In genomic region chr17:9023389-9024210, GRCh38 we compare ENCODE assay signal across 8 cellular contexts. TPM values are rescaled to one million over a fixed set of nuclear protein-coding genes. Genes with fewer than 3 reads are reported as not detected.
DNase-seq lines count a peak whose midpoint lies in the region; ATAC-seq and TF ChIP-seq lines count a peak whose summit lies in the region.
"Had no signal": no experiment of that assay in that cellular context is flagged by ENCODE, and none has a peak within 500 bp of the region (broad histone marks: within the 10 kb centered on the region; RNA-seq: fewer than 3 reads in every experiment).

No MANE protein-coding gene starts in this region.

- intact Hi-C loops in ascending aorta (cut with DNase I): loop anchor here (2.0 to 5.0 kb wide), 4 partner anchors 49 to 205 kb away; no protein-coding TSS in a partner anchor
- intact Hi-C loops in OCI-LY7 (cut with micrococcal nuclease; ENCODE audit: unreplicated experiment): loop anchor here (10.0 kb wide), 1 partner anchor 61 kb away; no protein-coding TSS in a partner anchor

- peak overlapping the region; percentile 67 for H3K4me3 ChIP-seq in GM23338
- H3K4me3 ChIP-seq in ascending aorta: peak overlapping the region; percentile 72 to 84
- no peak overlapping the region for H3K4me3 ChIP-seq in smooth muscle cell
- H3K4me3 ChIP-seq in OCI-LY7 (ENCODE audit: low read depth, low read length, poor library complexity, severe bottlenecking): no peak overlapping the region

- no peaks in the 10 kb centered on the region for H3K9me3 Mint-ChIP-seq in GM23338

- H3K4me1 ChIP-seq in GM23338 (ENCODE audit: insufficient read depth): peaks cover 45% of the 10 kb centered on the region
- H3K4me1 ChIP-seq in ascending aorta: peaks cover 7 to 12% of the 10 kb centered on the region in 2 donors
- H3K4me1 ChIP-seq in smooth muscle cell (ENCODE audit: low read depth): peaks cover 8% of the 10 kb centered on the region
- no peaks in the 10 kb centered on the region for H3K4me1 ChIP-seq in OCI-LY7 (ENCODE audit: insufficient read depth, low read length, poor library complexity, severe bottlenecking)

- H2AFZ ChIP-seq in GM23338 (no peak overlapping the region), smooth muscle cell (ENCODE audit: low read depth) (no peak overlapping the region), OCI-LY7 (ENCODE audit: low read length) (no peak overlapping the region)

- TF ChIP-seq CTCF in GM23338 (conservative IDR thresholded peaks at IDR 0.05; ENCODE audit: low read depth in 2 of 2): no peak
- no peak for TF ChIP-seq CTCF in ascending aorta (IDR thresholded peaks at IDR 0.05)
- TF ChIP-seq CTCF in smooth muscle cell (IDR thresholded peaks at IDR 0.05; ENCODE audit: borderline replicate concordance, insufficient read depth, poor library complexity, severe bottlenecking): no peak
- TF ChIP-seq CTCF in OCI-LY7 (conservative IDR thresholded peaks at IDR 0.05; ENCODE audit: low read length): no peak

- H3F3A ChIP-seq in GM23338 (replicated peaks; ENCODE audit: low read depth) (0 out of 2 replicates have a peak, but pooled peaks cover 11% of the 10 kb centered on the region), smooth muscle cell (ENCODE audit: low read depth) (no peaks in the 10 kb centered on the region)

- H3K9me3 ChIP-seq in ascending aorta: no peaks in the 10 kb centered on the region
- H3K9me3 ChIP-seq in smooth muscle cell (replicated peaks; ENCODE audit: low read depth): no peaks in the 10 kb centered on the region
- H3K9me3 ChIP-seq in OCI-LY7 (ENCODE audit: low read length): no peaks in the 10 kb centered on the region

- H3K27me3 Mint-ChIP-seq in GM23338 (ENCODE audit: insufficient read depth, low read depth, poor library complexity): peaks cover 83% of the 10 kb centered on the region

- H3K4me2 ChIP-seq in GM23338 (peak overlapping the region; percentile 73), smooth muscle cell (peak overlapping the region; percentile 93), OCI-LY7 (ENCODE audit: low read length) (no peak overlapping the region)

- H3K27me3 ChIP-seq in GM23338 (ENCODE audit: insufficient read depth): peaks cover 97% of the 10 kb centered on the region
- H3K27me3 ChIP-seq in ascending aorta: no peaks in the 10 kb centered on the region
- peaks cover 92% of the 10 kb centered on the region for H3K27me3 ChIP-seq in smooth muscle cell (ENCODE audit: low read depth)

- H3K4me3 Mint-ChIP-seq in GM23338: peak overlapping the region; percentile 64

- peaks cover 43% of the 10 kb centered on the region for H3K4me1 Mint-ChIP-seq in GM23338

- POLR2A ChIA-PET in OCI-LY7 (lab: Charles Lee): no interaction called here

- no peaks in the 10 kb centered on the region; the same call in 2 of the 3 replicates for H3K36me3 Mint-ChIP-seq in GM23338 (ENCODE audit: low read depth)

- no peaks in the 10 kb centered on the region; the same call in none of the 2 replicates for H4K20me1 ChIP-seq in GM23338 (replicated peaks; ENCODE audit: insufficient read depth)
- H4K20me1 ChIP-seq in smooth muscle cell (ENCODE audit: low read depth): peaks cover 5% of the 10 kb centered on the region
- no peaks in the 10 kb centered on the region for H4K20me1 ChIP-seq in OCI-LY7 (ENCODE audit: insufficient read depth, low read length)

- H3K27ac ChIP-seq in GM23338 (ENCODE audit: low read depth) (no peak overlapping the region), ascending aorta (peak overlapping the region in 1 of 2 donors; percentile 23), smooth muscle cell (ENCODE audit: low read depth) (no peak overlapping the region), OCI-LY7 (ENCODE audit: low read depth, low read length, poor library complexity, severe bottlenecking) (no peak overlapping the region)
- H3K27ac ChIP-seq: RWPE1 had no signal

- WGBS in smooth muscle cell (ENCODE audit: low lambda C conversion rate): 9% methylated on average over 26 of the region's 49 CpGs

- DNase-seq in GM23338 (ENCODE audit: low spot score) (peak; percentile 51), ascending aorta (ENCODE audit: low spot score in 2 of 2) (peak in 1 of 2 donors; percentile 68), left kidney (ENCODE audit: low read depth, low spot score) (peak; percentile 15), smooth muscle cell (lab: John Stamatoyannopoulos, UW; ENCODE audit: unreplicated experiment) (no peak), OCI-LY7 (ENCODE audit: low spot score) (no peak), SKM-1 (lab: John Stamatoyannopoulos, UW; ENCODE audit: unreplicated experiment) (no peak), amygdala (lab: John Stamatoyannopoulos, UW) (no peak)

- CTCF ChIA-PET in OCI-LY7 (lab: Charles Lee; ENCODE audit: unreplicated experiment): no interaction called here

- no peaks in the 10 kb centered on the region; the same call in 1 of the 2 replicates for H3K36me3 ChIP-seq in GM23338 (ENCODE audit: insufficient read depth)
- no peaks in the 10 kb centered on the region for H3K36me3 ChIP-seq in ascending aorta
- no peaks in the 10 kb centered on the region for H3K36me3 ChIP-seq in smooth muscle cell (ENCODE audit: low read depth)
- no peaks in the 10 kb centered on the region for H3K36me3 ChIP-seq in OCI-LY7 (ENCODE audit: insufficient read depth, low read length)

- no TSS peak for BruUV-seq in OCI-LY7 (replicated peaks; lab: Mats Ljungman, UMichigan)

- no peaks in the 10 kb centered on the region for H3K9me2 ChIP-seq in GM23338 (ENCODE audit: insufficient read depth)
- H3K9me2 ChIP-seq in OCI-LY7 (ENCODE audit: insufficient read depth, low read length): no peaks in the 10 kb centered on the region

- peak; percentile 3; the same call in 2 of the 3 replicates for ATAC-seq in GM23338

- H3K27ac Mint-ChIP-seq in GM23338: no peak overlapping the region

- H3K79me2 ChIP-seq in GM23338 (replicated peaks; ENCODE audit: insufficient read depth) (no peaks in the 10 kb centered on the region), smooth muscle cell (ENCODE audit: low read depth) (no peaks in the 10 kb centered on the region), OCI-LY7 (ENCODE audit: insufficient read depth, low read depth, low read length) (no peaks in the 10 kb centered on the region)

- H3K9ac ChIP-seq in smooth muscle cell (ENCODE audit: low read depth): no peak overlapping the region

TF ChIP-seq in GM23338, 12 proteins besides CTCF, POLR2A, EP300 and RAD21:
- TF ChIP-seq ZNF331 (CRISPR knock-in tag; IDR thresholded peaks at IDR 0.05; ENCODE audit: low read depth): no peak
- TF ChIP-seq JUNB (IDR thresholded peaks at IDR 0.05; ENCODE audit: unreplicated experiment): no peak
- TF ChIP-seq POLR2AphosphoS5 (IDR thresholded peaks at IDR 0.05; ENCODE audit: low read depth): no peak
- peak; percentile 89 for TF ChIP-seq EZH2 (IDR thresholded peaks at IDR 0.05; ENCODE audit: low read depth, unreplicated experiment)
- no peak for TF ChIP-seq CREB1 (CRISPR knock-in tag; IDR thresholded peaks at IDR 0.05; ENCODE audit: low read depth)
TF ChIP-seq in GM23338: peak in this region for 1.

RNA-seq across cellular contexts. Expression of gene NTN1, which starts 2.3 kb away (rescaled TPM):
- 2.6 and 3.0 TPM in 2 replicates for total RNA-seq in GM23338 (2014; rRNA removed; shearing (Covaris generic))
- polyA plus RNA-seq in GM23338 (2016; fragmentation: Nextera tagmentation; extraction: Ambion mirVana) (0.57 and 0.64 TPM in 2 replicates), smooth muscle cell (0.07 TPM in 1 of 2 replicates, not detected in the other)
- total RNA-seq in ascending aorta (29.6 TPM), smooth muscle cell (0.13 and 0.72 TPM in 2 replicates), OCI-LY7 (2022) (not detected in 2 replicates)
- 0.05 TPM in 1 of 2 replicates, not detected in the other for total RNA-seq in OCI-LY7 (2014; rRNA removed; shearing (Covaris generic))

RNA-seq across cellular contexts. Expression of gene PIK3R5, which starts 58.1 kb away (rescaled TPM):
- total RNA-seq in GM23338 (2014; rRNA removed; shearing (Covaris generic)): 6.7 and 9.4 TPM in 2 replicates
- 1.4 and 1.7 TPM in 2 replicates for polyA plus RNA-seq in GM23338 (2016; fragmentation: Nextera tagmentation; extraction: Ambion mirVana)
- 42.0 TPM for total RNA-seq in ascending aorta
- total RNA-seq in smooth muscle cell: 0.27 TPM in 1 of 2 replicates, not detected in the other
- polyA plus RNA-seq in smooth muscle cell: not detected in 2 replicates
- total RNA-seq in OCI-LY7 (2014; rRNA removed; shearing (Covaris generic)): 0.76 and 1.2 TPM in 2 replicates
- total RNA-seq in OCI-LY7 (2022): 0.68 and 1.5 TPM in 2 replicates

Comparison
In these comparisons a context has a peak if more than half of its experiments do, and no peak if none do; other contexts are left out.
1. DNase-seq: peak in GM23338 (single experiment) and left kidney (single experiment); none in smooth muscle cell (single experiment), OCI-LY7 (single experiment), SKM-1 (single experiment) and amygdala (0 of 56).
2. H3K4me3 ChIP-seq: peak in GM23338 (single experiment) and ascending aorta (2 of 2); none in smooth muscle cell (single experiment) and OCI-LY7 (single experiment).